ENCODE assay signal across 12 cellular contexts in the genomic region with DNA sequence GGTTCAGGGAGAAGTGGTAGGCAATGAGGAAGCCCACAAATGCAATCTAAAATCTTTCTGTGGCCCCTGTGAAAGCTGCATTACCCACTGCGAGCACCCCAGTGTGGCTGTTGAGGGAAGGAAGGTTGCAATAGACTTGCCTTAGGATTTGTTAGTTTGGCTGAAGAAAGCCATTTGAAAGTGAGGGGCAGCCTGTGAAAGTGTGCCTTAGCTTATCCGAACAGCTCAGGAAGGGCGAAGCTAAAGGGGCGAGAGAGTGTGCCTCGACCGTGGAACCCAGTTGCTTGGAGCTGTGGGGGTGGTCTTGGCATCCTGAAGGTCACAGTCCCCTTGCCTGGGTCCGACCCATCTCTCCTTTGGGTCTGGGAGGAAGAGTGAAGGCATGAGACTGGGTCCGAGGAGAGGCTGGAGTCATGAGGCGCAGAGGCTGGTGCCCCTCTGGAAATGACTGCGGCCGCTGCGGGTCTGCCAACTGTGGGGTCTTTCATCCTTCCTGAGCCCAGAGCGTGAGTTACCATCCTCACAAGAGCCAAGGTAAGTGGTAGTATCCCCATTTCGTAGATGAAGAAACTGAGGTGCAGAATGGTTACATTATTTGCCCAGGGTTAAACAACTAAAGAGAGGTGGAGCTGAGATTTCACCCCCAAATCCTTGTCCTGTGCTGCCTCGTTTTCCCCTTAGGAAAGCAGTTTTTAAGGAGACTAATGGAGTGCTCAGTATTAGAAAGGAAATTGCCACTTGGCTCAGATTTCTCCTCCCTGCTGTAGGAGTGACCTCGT. TPM values are rescaled to one million over a fixed set of nuclear protein-coding genes. Genes with fewer than 3 reads are reported as not detected.
DNase-seq lines count a peak whose midpoint lies in the region; ATAC-seq and TF ChIP-seq lines count a peak whose summit lies in the region.
"Had no signal": no experiment of that assay in that cellular context is flagged by ENCODE, and none has a peak within 500 bp of the region (broad histone marks: within the 10 kb centered on the region; RNA-seq: fewer than 3 reads in every experiment).

No MANE protein-coding gene starts in this region.

- ATAC-seq in GM18870 (IDR thresholded peaks at IDR 0.05; ENCODE audit: unreplicated experiment), result no peak

- no peaks in the 10 kb centered on the region for H3K9me3 ChIP-seq in neuron (ENCODE audit: low read length)
- H3K9me3 ChIP-seq: right atrium auricular region had no signal

- H3K4me1 ChIP-seq in ACC112 (ENCODE audit: control insufficient read depth, insufficient read depth, low read length, unreplicated experiment) (peaks cover 40% of the 10 kb centered on the region), neuron (ENCODE audit: insufficient read depth, low read length) (peaks cover 45% of the 10 kb centered on the region)

- intact Hi-C loops in dorsolateral prefrontal cortex (cut with DNase I), result loop anchor here in 1 of 2 donors (10.0 kb wide), 1 partner anchor 148 kb away; no protein-coding TSS in a partner anchor

- H3K27me3 ChIP-seq in ACC112 (ENCODE audit: insufficient read depth, low read length) (no peaks in the 10 kb centered on the region), dorsolateral prefrontal cortex (no peaks in the 10 kb centered on the region), neuron (ENCODE audit: insufficient read depth, low read length) (no peaks in the 10 kb centered on the region)
- H3K27me3 ChIP-seq: right atrium auricular region had no signal

- DNase-seq in MV-4-11 (lab: John Stamatoyannopoulos, UW) (peak; percentile 29), dorsolateral prefrontal cortex (no peak), NCI-H1092 (lab: John Stamatoyannopoulos, UW) (no peak), NCI-H526 treated with DMSO at 0.1 percent for 48 hours (lab: John Stamatoyannopoulos, UW) (no peak), NCI-H748 treated with DMSO at 0.1 percent for 48 hours (lab: John Stamatoyannopoulos, UW) (no peak)
- DNase-seq: DMS79, NCI-H146 had no signal

- H3K79me2 ChIP-seq in ACC112 (ENCODE audit: control insufficient read depth, insufficient read depth, low read length, unreplicated experiment), result peaks cover 58% of the 10 kb centered on the region

- H2AFZ ChIP-seq in ACC112 (ENCODE audit: low read length, unreplicated experiment) (no peak overlapping the region), neuron (ENCODE audit: low read depth, low read length) (no peak overlapping the region)

- TF ChIP-seq CTCF in dorsolateral prefrontal cortex (IDR thresholded peaks at IDR 0.05 in 54 of 56, conservative IDR thresholded peaks at IDR 0.05 in 2 of 56; ENCODE audit: low read depth in 1 of 56, partially characterized antibody in 56 of 56), result no peak

- H3K4me3 ChIP-seq in ACC112 (ENCODE audit: low read depth, low read length) (peak overlapping the region; percentile 71), dorsolateral prefrontal cortex (peak overlapping the region; percentile 31 to 77 (median 63)), neuron (ENCODE audit: low read length) (peak overlapping the region; percentile 9)

- H3K27ac ChIP-seq in ACC112 (ENCODE audit: low read depth, low read length), result peak overlapping the region; percentile 97
- H3K27ac ChIP-seq in dorsolateral prefrontal cortex, result peak overlapping the region in 58 of 59 donors; percentile 11 to 94 (median 84)

- H3K36me3 ChIP-seq in ACC112 (ENCODE audit: insufficient read depth, low read length) (no peaks in the 10 kb centered on the region), neuron (ENCODE audit: insufficient read depth, low read length) (no peaks in the 10 kb centered on the region)
- H3K36me3 ChIP-seq: right atrium auricular region had no signal

RNA-seq across cellular contexts. Expression of a gene that starts 24.4 kb away (rescaled TPM):
- total RNA-seq in dorsolateral prefrontal cortex, result 10 to 100 TPM; 17.8 to 66.6 (median 35.3) TPM

RNA-seq across cellular contexts. Expression of a gene that starts 25.3 kb away (rescaled TPM):
- 10 to 100 TPM in 17 of 120 experiments, 1 to 10 TPM in 103; 3.4 to 14.7 (median 7.2) TPM for total RNA-seq in dorsolateral prefrontal cortex

RNA-seq across cellular contexts. Expression of a gene that starts 35.1 kb away (rescaled TPM):
- total RNA-seq in dorsolateral prefrontal cortex, result 100 to 1,000 TPM in 43 of 120 experiments, 10 to 100 TPM in 77; 59.1 to 132 (median 93.5) TPM

RNA-seq across cellular contexts. Expression of a gene that starts 56.9 kb away (rescaled TPM):
- total RNA-seq in dorsolateral prefrontal cortex, result 10 to 100 TPM in 1 of 120 experiments, 1 to 10 TPM in 18, under 1 TPM in 4, not detected in 97; 0.59 to 10.1 (median 1.4) TPM
- total RNA-seq: right atrium auricular region; T-helper 1 cell treated with Interleukin-12 subunit alpha and Interleukin-12 subunit beta and Interleukin-4 antibody, amounts not matched to agents 30 ng/mL and 1 ng/mL, for 36 hours had no signal

Comparison
In these comparisons a context has a peak if more than half of its experiments do, and no peak if none do; other contexts are left out.
1. H3K4me3 ChIP-seq: peak in every context shown above with its lines; median percentile 71 in ACC112; 63 in dorsolateral prefrontal cortex; 9 in neuron.